In the genomic region with DNA sequence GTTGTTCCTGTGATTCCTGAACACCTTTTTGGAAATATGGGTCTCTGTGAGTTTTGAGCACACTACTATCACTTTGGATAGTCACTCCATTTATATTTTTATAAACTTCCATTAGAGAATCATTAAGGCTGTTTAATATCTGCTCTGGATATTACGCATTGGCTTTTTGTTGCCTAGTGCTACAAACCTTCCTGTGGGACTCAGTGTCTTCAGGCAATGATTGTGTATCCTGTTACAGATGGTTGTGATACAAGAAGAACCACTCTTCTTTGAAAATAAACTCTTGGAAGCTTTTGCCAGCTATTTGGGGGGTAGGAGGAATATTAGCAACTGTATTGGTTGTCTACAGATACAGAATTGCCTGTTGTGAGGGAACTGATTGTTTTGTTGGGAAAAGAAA, we compare ENCODE assay signal across 17 cellular contexts. TPM values are rescaled to one million over a fixed set of nuclear protein-coding genes. Genes with fewer than 3 reads are reported as not detected.
DNase-seq lines count a peak whose midpoint lies in the region; ATAC-seq, FAIRE-seq and TF ChIP-seq lines count a peak whose summit lies in the region.
"Had no signal": no experiment of that assay in that cellular context is flagged by ENCODE, and none has a peak within 500 bp of the region (broad histone marks: within the 10 kb centered on the region; RNA-seq: fewer than 3 reads in every experiment).

No MANE protein-coding gene starts in this region.

- CTCF ChIA-PET in GM12878 (lab: Yijun Ruan, JAX) = interaction anchor here (1.1 to 9.2 kb wide), 4 partner anchors 15 to 414 kb away, joined by 4 to 226 read pairs (median 6); a partner anchor contains a TSS

- H3K4me2 ChIP-seq in DOHH2 (ENCODE audit: low read length) = peak overlapping the region; percentile 82
- H3K4me2 ChIP-seq in GM12878 (ENCODE audit: control insufficient read depth, insufficient read depth) = peak overlapping the region; percentile 53
- H3K4me2 ChIP-seq: PC-9 had no signal

- WGBS in GM12878 (ENCODE audit: insufficient coverage, insufficient replicate concordance, low lambda C conversion rate, missing lambda C conversion rate) = 90% methylated on average over 1 of the region's 1 CpG

- H4K20me1 ChIP-seq in DOHH2 (ENCODE audit: control insufficient read depth, insufficient read depth, low read depth, low read length) = no peaks in the 10 kb centered on the region
- no peaks in the 10 kb centered on the region for H4K20me1 ChIP-seq in GM12878 (ENCODE audit: control insufficient read depth, insufficient read depth)

- H3K9me2 ChIP-seq in DOHH2 (replicated peaks; ENCODE audit: control insufficient read depth, low read length) = no peaks in the 10 kb centered on the region

- no peaks in the 10 kb centered on the region for H3K9me3 Mint-ChIP-seq in stimulated activated memory B cell treated with anti-CD40 and anti-IgM and Interleukin-4, amounts not matched to agents 10 μg/mL and 1 μg/mL and 100 μg/mL, for 72 hours

- peaks cover 20% of the 10 kb centered on the region for H3K79me2 ChIP-seq in DOHH2 (ENCODE audit: control insufficient read depth, low read length)
- H3K79me2 ChIP-seq in GM12878 (ENCODE audit: control insufficient read depth, insufficient read depth, low read length) = peaks cover 36% of the 10 kb centered on the region

- intact Hi-C loops in GM12878 (cut with micrococcal nuclease; ENCODE audit: unreplicated experiment) = loop anchor here (10.0 kb wide), 1 partner anchor 857 kb away; a partner anchor contains a TSS

- TF ChIP-seq CTCF in DOHH2 (IDR thresholded peaks at IDR 0.05; ENCODE audit: low read depth, low read length, poor library complexity, severe bottlenecking) (no peak), GM12878 (IDR thresholded peaks at IDR 0.05 in 2 of 3, conservative IDR thresholded peaks at IDR 0.05 in 1 of 3; ENCODE audit: control insufficient read depth in 2 of 3, extremely low read depth in 1 of 3, insufficient read depth in 1 of 3, low read depth in 3 of 3, low read length in 3 of 3) (no peak)

- H3K27me3 ChIP-seq in DOHH2 (ENCODE audit: control insufficient read depth, low read length) (no peaks in the 10 kb centered on the region), GM12878 (replicated peaks in 1 of 2; ENCODE audit: control insufficient read depth in 2 of 2, insufficient read depth in 2 of 2, low read length in 1 of 2) (no peaks in the 10 kb centered on the region)

- peak overlapping the region; percentile 79 for H3K9ac ChIP-seq in GM12878 (ENCODE audit: control insufficient read depth, insufficient read depth, low read length)

- H3K27ac ChIP-seq in DOHH2 (ENCODE audit: low read depth, low read length) = peak overlapping the region; percentile 99
- peak overlapping the region; percentile 95 for H3K27ac ChIP-seq in KOPT-K1 (ENCODE audit: low read depth, low read length, poor library complexity, severe bottlenecking)
- H3K27ac ChIP-seq in GM12878 (ENCODE audit: control insufficient read depth, insufficient read depth) = peak overlapping the region; percentile 95
- H3K27ac ChIP-seq: PC-9 had no signal

- no peak for FAIRE-seq in GM12878 (lab: Jason Lieb, UNC)
- FAIRE-seq: HTR-8/SVneo had no signal

- peaks cover 100% of the 10 kb centered on the region for H3K4me1 ChIP-seq in DOHH2 (ENCODE audit: control insufficient read depth, low read length)
- peaks cover 93% of the 10 kb centered on the region for H3K4me1 ChIP-seq in GM12878 (ENCODE audit: control insufficient read depth, insufficient read depth, low read length)

- SMC1A ChIA-PET in GM12878 (lab: Charles Lee; ENCODE audit: uncharacterized antibody, unreplicated experiment) = interaction anchor here (0.5 to 9.4 kb wide), 11 partner anchors 14 to 395 kb away, joined by 3 to 489 read pairs (median 3); a partner anchor contains a TSS

- H3K27me3 Mint-ChIP-seq in stimulated activated memory B cell treated with anti-CD40 and anti-IgM and Interleukin-4, amounts not matched to agents 10 μg/mL and 1 μg/mL and 100 μg/mL, for 72 hours = no peaks in the 10 kb centered on the region

- peaks cover 93% of the 10 kb centered on the region for H3K4me1 Mint-ChIP-seq in stimulated activated memory B cell treated with anti-CD40 and anti-IgM and Interleukin-4, amounts not matched to agents 10 μg/mL and 1 μg/mL and 100 μg/mL, for 72 hours

- no peak overlapping the region for H2AFZ ChIP-seq in GM12878 (ENCODE audit: control insufficient read depth, low read depth, low read length)
- H2AFZ ChIP-seq: PC-9 had no signal

- DNase-seq in GM12878 (ENCODE audit: low read depth, low spot score) (no peak), activated T-cell treated with anti-CD3 and anti-CD28 coated beads for 4 hours (no peak), cerebellar cortex (ENCODE audit: low spot score) (no peak)
- DNase-seq: DMS53, GOT3, NCI-H1092, NCI-H1694, NCI-H345, NCI-H526 treated with DMSO at 0.1 percent for 48 hours, PC-9 had no signal

- H3K4me3 ChIP-seq in DOHH2 (ENCODE audit: low read length) (peak overlapping the region; percentile 65), GM12878 (peak overlapping the region; percentile 48; the same call in 1 of the 2 replicates)
- H3K4me3 ChIP-seq: PC-9 had no signal

- POLR2A ChIA-PET in GM12878 (lab: Charles Lee) = interaction anchor here (0.6 to 9.4 kb wide), 9 partner anchors 13 to 381 kb away, joined by 3 to 345 read pairs (median 4); a partner anchor contains a TSS

- in situ Hi-C loops in GM12878 (cut with MboI) = no loop called here

- no TSS peak for BruUV-seq in GM12878 (replicated peaks; lab: Mats Ljungman, UMichigan)

- peaks cover 86% of the 10 kb centered on the region for H3F3A ChIP-seq in DOHH2 (ENCODE audit: control insufficient read depth, insufficient read depth)

- TF ChIP-seq EP300 in GM12878 (IDR thresholded peaks at IDR 0.05; ENCODE audit: borderline replicate concordance in 1 of 2, control insufficient read depth in 1 of 2, low read depth in 2 of 2, low read length in 2 of 2) = no peak

- H3K27ac Mint-ChIP-seq in stimulated activated memory B cell treated with anti-CD40 and anti-IgM and Interleukin-4, amounts not matched to agents 10 μg/mL and 1 μg/mL and 100 μg/mL, for 72 hours = peak overlapping the region; percentile 96

- no peaks in the 10 kb centered on the region for H3K36me3 Mint-ChIP-seq in stimulated activated memory B cell treated with anti-CD40 and anti-IgM and Interleukin-4, amounts not matched to agents 10 μg/mL and 1 μg/mL and 100 μg/mL, for 72 hours

- H3K36me3 ChIP-seq in DOHH2 (ENCODE audit: control insufficient read depth, low read length) = peaks cover 65% of the 10 kb centered on the region
- H3K36me3 ChIP-seq in KOPT-K1 (ENCODE audit: insufficient read depth, low read length) = no peaks in the 10 kb centered on the region
- peaks cover 0 to 2% of the 10 kb centered on the region in 2 experiments; a peak in 2 of 4 replicates for H3K36me3 ChIP-seq in GM12878 (ENCODE audit: control insufficient read depth in 2 of 2, insufficient read depth in 2 of 2, low read length in 1 of 2)

- H3K4me3 Mint-ChIP-seq in stimulated activated memory B cell treated with anti-CD40 and anti-IgM and Interleukin-4, amounts not matched to agents 10 μg/mL and 1 μg/mL and 100 μg/mL, for 72 hours = no peak overlapping the region

- H3K9me3 ChIP-seq in DOHH2 (ENCODE audit: control insufficient read depth, insufficient read depth, low read length) = no peaks in the 10 kb centered on the region
- no peaks in the 10 kb centered on the region for H3K9me3 ChIP-seq in KOPT-K1 (ENCODE audit: insufficient read depth, low read length, poor library complexity, severe bottlenecking)
- H3K9me3 ChIP-seq in GM12878 (replicated peaks; ENCODE audit: control insufficient read depth, insufficient read depth, low read length) = no peaks in the 10 kb centered on the region

- RAD21 ChIA-PET in GM12878 (lab: Charles Lee; ENCODE audit: unreplicated experiment) = interaction anchor here (0.7 to 7.4 kb wide), 12 partner anchors 14 to 396 kb away, joined by 3 to 457 read pairs (median 5); a partner anchor contains a TSS

- ATAC-seq in GM12878 = no peak
- no peak for ATAC-seq in stimulated activated memory B cell treated with anti-CD40 and anti-IgM and Interleukin-4, amounts not matched to agents 10 μg/mL and 1 μg/mL and 100 μg/mL, for 72 hours
- no peak for ATAC-seq in GM21515 (IDR thresholded peaks at IDR 0.05; ENCODE audit: unreplicated experiment)

- no peak for TF ChIP-seq POLR2A in GM12878 (IDR thresholded peaks at IDR 0.05; ENCODE audit: low read depth, low read length)

- TF ChIP-seq RAD21 in GM12878 (IDR thresholded peaks at IDR 0.05; ENCODE audit: insufficient read depth, low read depth, low read length) = no peak

RNA-seq across cellular contexts. Expression of a gene that starts 15.6 kb away (rescaled TPM):
- 169 and 182 TPM in 2 replicates for total RNA-seq in GM12878 (2013; cell fraction: nucleolus; rRNA removed)
- 88.3 and 106 TPM in 2 replicates for total RNA-seq in GM12878 (2014; rRNA removed)
- 101 and 110 TPM in 2 replicates for total RNA-seq in GM12878 (2014; rRNA removed; fragmentation: Illumina TruSeq; extraction: Trizol)
- total RNA-seq in GM12878 (2021) = 81.5 and 100 TPM in 2 replicates
- 153 TPM for polyA plus RNA-seq in GM12878 (2011; ENCODE audit: low read depth)
- 407 and 443 TPM in 2 replicates for polyA plus RNA-seq in GM12878 (2011; rRNA removed)
- 232 and 305 TPM in 2 replicates for polyA plus RNA-seq in GM12878 (2011; cell fraction: cytosol; rRNA removed)
- polyA plus RNA-seq in GM12878 (2011; cell fraction: nucleus; rRNA removed) = 125 and 223 TPM in 2 replicates
- polyA plus RNA-seq in GM12878 (2012) = 108 and 227 TPM in 2 replicates
- polyA plus RNA-seq in GM12878 (2014; fragmentation: Illumina TruSeq; extraction: Trizol) = 204 and 282 TPM in 2 replicates
- 100 to 1,000 TPM; 127 to 168 TPM for polyA plus RNA-seq in GM12878 (2014; fragmentation: Nextera tagmentation; extraction: Ambion mirVana)
- polyA plus RNA-seq in GM12878 (2014; rRNA removed) = 99.5 and 114 TPM in 2 replicates
- 10 to 100 TPM; 85.4 to 89.0 TPM for polyA plus RNA-seq in GM12878 (2016; fragmentation: Nextera tagmentation; extraction: Ambion mirVana)
- 212 and 219 TPM in 2 replicates for polyA minus RNA-seq in GM12878 (2011; rRNA and poly(A)+ RNA removed)
- 54.7 and 59.2 TPM in 2 replicates for polyA minus RNA-seq in GM12878 (2011; cell fraction: cytosol; rRNA and poly(A)+ RNA removed)
- polyA minus RNA-seq in GM12878 (2011; cell fraction: nucleus; rRNA and poly(A)+ RNA removed) = 48.6 and 51.3 TPM in 2 replicates
- total RNA-seq: PC-9 had no signal
- polyA plus RNA-seq: AG04450, BJ had no signal

RNA-seq across cellular contexts. Expression of a gene that starts 31.2 kb away (rescaled TPM):
- total RNA-seq in GM12878 (2013; cell fraction: nucleolus; rRNA removed) = 52.9 TPM in 2 replicates
- total RNA-seq in GM12878 (2014; rRNA removed) (0.45 and 0.71 TPM in 2 replicates), GM12878 (2014; rRNA removed; fragmentation: Illumina TruSeq; extraction: Trizol) (0.54 and 0.55 TPM in 2 replicates), GM12878 (2021) (0.15 and 0.19 TPM in 2 replicates)
- polyA plus RNA-seq in GM12878 (2011; ENCODE audit: low read depth) = 2.1 TPM
- polyA plus RNA-seq in GM12878 (2011; rRNA removed) (1.9 and 2.3 TPM in 2 replicates), GM12878 (2014; fragmentation: Illumina TruSeq; extraction: Trizol) (0.21 and 0.29 TPM in 2 replicates), GM12878 (2014; fragmentation: Nextera tagmentation; extraction: Ambion mirVana) (1 to 10 TPM in 1 of 2 experiments, under 1 TPM in 1; 0.93 to 1.1 TPM), GM12878 (2014; rRNA removed) (0.24 and 0.53 TPM in 2 replicates), GM12878 (2016; fragmentation: Nextera tagmentation; extraction: Ambion mirVana) (1 to 10 TPM; 1.8 TPM)
- polyA plus RNA-seq in GM12878 (2011; cell fraction: cytosol; rRNA removed) = 0.80 and 1.2 TPM in 2 replicates
- polyA plus RNA-seq in GM12878 (2011; cell fraction: nucleus; rRNA removed) = 2.3 and 4.2 TPM in 2 replicates
- 2.4 and 4.8 TPM in 2 replicates for polyA plus RNA-seq in GM12878 (2012)
- 4.0 and 7.6 TPM in 2 replicates for polyA minus RNA-seq in GM12878 (2011; rRNA and poly(A)+ RNA removed)
- 0.67 and 0.94 TPM in 2 replicates for polyA minus RNA-seq in GM12878 (2011; cell fraction: cytosol; rRNA and poly(A)+ RNA removed)
- 9.3 and 9.6 TPM in 2 replicates for polyA minus RNA-seq in GM12878 (2011; cell fraction: nucleus; rRNA and poly(A)+ RNA removed)
